Comparison of ENCODE assay signal across 1 cellular context in genomic region chr6:43669050-43669921, GRCh38.
TF ChIP-seq lines count a peak whose summit lies in the region.

No MANE protein-coding gene starts in this region.

TF ChIP-seq in HEK293, 187 proteins besides CTCF, POLR2A, EP300 and RAD21 (continued from another document):
- no peak for TF ChIP-seq GLI4 (tag by site-specific recombination; IDR thresholded peaks at IDR 0.05)
- TF ChIP-seq ZNF660 (tag by site-specific recombination; IDR thresholded peaks at IDR 0.05) = no peak
- no peak for TF ChIP-seq ZSCAN5A (tag by site-specific recombination; IDR thresholded peaks at IDR 0.05)
- TF ChIP-seq ZNF514 (tag by site-specific recombination; IDR thresholded peaks at IDR 0.05) = no peak
- TF ChIP-seq ZNF16 (tag by site-specific recombination; IDR thresholded peaks at IDR 0.05; ENCODE audit: low read depth) = no peak
- TF ChIP-seq ZNF837 (tag by site-specific recombination; IDR thresholded peaks at IDR 0.05) = no peak
- TF ChIP-seq REST (tag by site-specific recombination; IDR thresholded peaks at IDR 0.05) = peak; percentile 87
- TF ChIP-seq ZBTB8A (tag by site-specific recombination; IDR thresholded peaks at IDR 0.05) = no peak
- no peak for TF ChIP-seq TCF7L2 (IDR thresholded peaks at IDR 0.05; ENCODE audit: borderline replicate concordance, low read depth, low read length)
- no peak for TF ChIP-seq ZNF777 (tag by site-specific recombination; IDR thresholded peaks at IDR 0.05; ENCODE audit: borderline replicate concordance)
- no peak for TF ChIP-seq ZNF324 (tag by site-specific recombination; IDR thresholded peaks at IDR 0.05)
- no peak for TF ChIP-seq ZNF433 (tag by site-specific recombination; IDR thresholded peaks at IDR 0.05; ENCODE audit: low read depth)
- TF ChIP-seq ZBTB7A (tag by site-specific recombination; IDR thresholded peaks at IDR 0.05; ENCODE audit: low read depth) = no peak
- no peak for TF ChIP-seq ZNF354C (tag by site-specific recombination; IDR thresholded peaks at IDR 0.05; ENCODE audit: borderline replicate concordance, low read depth)
- TF ChIP-seq TRIM28 (IDR thresholded peaks at IDR 0.05; ENCODE audit: borderline replicate concordance, low read length) = no peak
- peak; percentile 47 for TF ChIP-seq EGR2 (tag by site-specific recombination; IDR thresholded peaks at IDR 0.05; ENCODE audit: low read depth)
- TF ChIP-seq BCL11A (tag by site-specific recombination; IDR thresholded peaks at IDR 0.05; ENCODE audit: low read depth) = no peak
- TF ChIP-seq ZFHX2 (tag by site-specific recombination; conservative IDR thresholded peaks at IDR 0.05) = peak; percentile 78
- TF ChIP-seq ZBTB44 (tag by site-specific recombination; IDR thresholded peaks at IDR 0.05) = no peak
